Comparison of ENCODE assay signal across 19 cellular contexts in genomic region chr18:69233465-69234054, GRCh38.
DNase-seq lines count a peak whose midpoint lies in the region; ATAC-seq and TF ChIP-seq lines count a peak whose summit lies in the region.
"Had no signal": no experiment of that assay in that cellular context is flagged by ENCODE, and none has a peak within 500 bp of the region (broad histone marks: within the 10 kb centered on the region; RNA-seq: fewer than 3 reads in every experiment).

No MANE protein-coding gene starts in this region.

- intact Hi-C loops in heart left ventricle (cut with DNase I) (no loop called here), dorsolateral prefrontal cortex (cut with DNase I) (no loop called here)

- peaks cover 0 to 10% (median 0%) of the 10 kb centered on the region in 12 donors for H3K4me1 ChIP-seq in heart left ventricle
- H3K4me1 ChIP-seq: BLaER1 had no signal

- no peaks in the 10 kb centered on the region for H3K36me3 ChIP-seq in heart left ventricle
- H3K36me3 ChIP-seq: BLaER1 had no signal

- H3K27ac ChIP-seq in heart left ventricle, result peak overlapping the region in 6 of 12 donors; percentile 12 to 60 (median 28)
- no peak overlapping the region for H3K27ac ChIP-seq in dorsolateral prefrontal cortex
- H3K27ac ChIP-seq: BLaER1, HL-60 had no signal

- no peak for TF ChIP-seq CTCF in heart left ventricle (IDR thresholded peaks at IDR 0.05)
- no peak for TF ChIP-seq CTCF in dorsolateral prefrontal cortex (IDR thresholded peaks at IDR 0.05 in 54 of 56, conservative IDR thresholded peaks at IDR 0.05 in 2 of 56; ENCODE audit: low read depth in 1 of 56, partially characterized antibody in 56 of 56)

- ATAC-seq in heart left ventricle, result peak; percentile 28 to 79 (median 70)
- no peak for ATAC-seq in HG03354 (IDR thresholded peaks at IDR 0.05; ENCODE audit: poor library complexity, severe bottlenecking, unreplicated experiment)
- ATAC-seq in HG03280 (IDR thresholded peaks at IDR 0.05; ENCODE audit: unreplicated experiment), result no peak
- no peak for ATAC-seq in HG02642 (IDR thresholded peaks at IDR 0.05; ENCODE audit: poor library complexity, unreplicated experiment)
- ATAC-seq: PC-3, T-cell had no signal

- 35 to 59% (median 45%) methylated on average over 3 of the region's 3 CpGs for WGBS in heart left ventricle, 4 donors

- H3K27me3 ChIP-seq in heart left ventricle, result no peaks in the 10 kb centered on the region
- no peaks in the 10 kb centered on the region for H3K27me3 ChIP-seq in dorsolateral prefrontal cortex
- H3K27me3 ChIP-seq: BLaER1 had no signal

- DNase-seq in GM04503 (ENCODE audit: low read depth) (peak; percentile 23), LHCN-M2 (ENCODE audit: low read depth) (peak; percentile 0), heart left ventricle (no peak), myocyte (ENCODE audit: low read depth) (peak; percentile 30), dorsolateral prefrontal cortex (no peak)
- DNase-seq: CD8-positive, alpha-beta memory T cell; DMS 273 treated with DMSO at 0.1 percent for 48 hours; H9; NCI-H1417 treated with DMSO at 0.1 percent for 48 hours; NCI-H2029; NCI-H2171 treated with DMSO at 0.1 percent for 48 hours; NCI-H446 treated with DMSO at 0.1 percent for 48 hours; PC-3; T-cell had no signal

- H3K9me3 ChIP-seq in heart left ventricle, result no peaks in the 10 kb centered on the region
- H3K9me3 ChIP-seq: BLaER1 had no signal

- no peak for TF ChIP-seq POLR2A in heart left ventricle (IDR thresholded peaks at IDR 0.05)

- no peak overlapping the region for H3K4me3 ChIP-seq in heart left ventricle
- H3K4me3 ChIP-seq in dorsolateral prefrontal cortex, result no peak overlapping the region
- H3K4me3 ChIP-seq: BLaER1 had no signal

Comparison
In these comparisons a context has a peak if more than half of its experiments do, and no peak if none do; other contexts are left out.
1. DNase-seq: peak in GM04503 (single experiment), LHCN-M2 (single experiment) and myocyte (single experiment); none in heart left ventricle (0 of 5) and dorsolateral prefrontal cortex (0 of 10).
2. ATAC-seq: peak in heart left ventricle (4 of 4); none in HG03354 (single experiment), HG03280 (single experiment) and HG02642 (single experiment).